ENCODE assay signal across 17 cellular contexts in the genomic region with DNA sequence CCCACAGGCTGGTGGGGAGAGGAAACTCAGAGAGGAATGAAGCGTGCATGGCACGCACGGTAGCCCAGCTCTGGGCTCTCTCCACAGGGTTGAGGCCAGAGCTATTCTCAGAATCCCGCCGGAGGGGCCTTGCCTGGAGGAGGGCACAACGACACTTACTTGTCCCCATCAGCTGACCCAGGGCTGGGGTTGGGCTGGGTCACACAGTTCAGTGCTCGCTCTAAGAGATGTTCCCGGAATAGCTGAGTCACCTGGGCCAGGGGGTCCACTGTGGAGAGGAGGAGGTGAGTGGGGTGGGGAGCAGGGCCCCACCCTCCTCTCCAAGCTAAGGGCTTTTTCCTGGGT. TPM values are rescaled to one million over a fixed set of nuclear protein-coding genes. Genes with fewer than 3 reads are reported as not detected.
DNase-seq lines count a peak whose midpoint lies in the region; TF ChIP-seq lines count a peak whose summit lies in the region.
"Had no signal": no experiment of that assay in that cellular context is flagged by ENCODE, and none has a peak within 500 bp of the region (broad histone marks: within the 10 kb centered on the region; RNA-seq: fewer than 3 reads in every experiment).

No MANE protein-coding gene starts in this region.

- H3K9me3 ChIP-seq in BLaER1 treated with 17β-estradiol and CSF1 and Interleukin-3, amounts not matched to agents 10 nM and 100 nM (replicated peaks in 1 of 11), result no peaks in the 10 kb centered on the region
- H3K9me3 ChIP-seq in esophagus muscularis mucosa, result no peaks in the 10 kb centered on the region
- no peaks in the 10 kb centered on the region for H3K9me3 ChIP-seq in prostate gland
- H3K9me3 ChIP-seq in CD8-positive, alpha-beta memory T cell (ENCODE audit: low read length), result no peaks in the 10 kb centered on the region
- H3K9me3 ChIP-seq: testis had no signal

- TF ChIP-seq POLR2A in esophagus muscularis mucosa (IDR thresholded peaks at IDR 0.05; ENCODE audit: low read depth) (no peak), prostate gland (IDR thresholded peaks at IDR 0.05) (no peak)

- peaks cover 10 to 26% (median 12%) of the 10 kb centered on the region in 3 donors for H3K4me1 Mint-ChIP-seq in CD8-positive, alpha-beta memory T cell

- WGBS in esophagus muscularis mucosa, result no CpG with 5 or more reads among the region's 8 CpGs
- WGBS in prostate gland, result 68% methylated on average over 8 of the region's 8 CpGs

- H3K4me2 ChIP-seq in BLaER1 treated with 17β-estradiol and CSF1 and Interleukin-3, amounts not matched to agents 10 nM and 100 nM, result peak overlapping the region in 7 of 11 experiments; percentile 1 to 53 (median 27); a peak in 11 of 22 replicates

- no peak overlapping the region for H3K27ac Mint-ChIP-seq in CD8-positive, alpha-beta memory T cell
- H3K27ac Mint-ChIP-seq: nephron had no signal

- DNase-seq in RPMI7951 (ENCODE audit: low read depth) (peak; percentile 60), esophagus muscularis mucosa (ENCODE audit: extremely low spot score) (no peak), prostate gland (ENCODE audit: low spot score) (no peak), NCI-H1930 (lab: John Stamatoyannopoulos, UW) (no peak), DMS153 treated with DMSO at 0.1 percent for 48 hours (lab: John Stamatoyannopoulos, UW; ENCODE audit: unreplicated experiment) (no peak), NCI-H2029 treated with DMSO at 0.1 percent for 48 hours (lab: John Stamatoyannopoulos, UW) (no peak)
- no peak for DNase-seq in CD8-positive, alpha-beta memory T cell
- DNase-seq: activated CD4-positive, alpha-beta T cell treated with anti-CD3 and anti-CD28 coated beads, Interleukin-2, amount 50 U/mL, for 48 hours; DMS79; immature natural killer cell; mesenchymal stem cell; NCI-H526 treated with DMSO at 0.1 percent for 48 hours; stimulated activated CD4-positive, alpha-beta T cell treated with anti-CD3 and anti-CD28 coated beads, Interleukin-2, amount 100 ng/mL, for 24 hours; testis had no signal

- no peaks in the 10 kb centered on the region for H3K27me3 ChIP-seq in BLaER1 treated with 17β-estradiol and CSF1 and Interleukin-3, amounts not matched to agents 10 nM and 100 nM
- no peaks in the 10 kb centered on the region for H3K27me3 ChIP-seq in esophagus muscularis mucosa
- H3K27me3 ChIP-seq in prostate gland (replicated peaks; ENCODE audit: insufficient read depth), result no peaks in the 10 kb centered on the region
- H3K27me3 ChIP-seq in CD8-positive, alpha-beta memory T cell (ENCODE audit: insufficient read depth, low read length, poor library complexity, severe bottlenecking), result no peaks in the 10 kb centered on the region
- H3K27me3 ChIP-seq: testis had no signal

- TF ChIP-seq CTCF in esophagus muscularis mucosa (IDR thresholded peaks at IDR 0.05), result no peak
- TF ChIP-seq CTCF in prostate gland (IDR thresholded peaks at IDR 0.05), result no peak

- H3K4me1 ChIP-seq in BLaER1 treated with 17β-estradiol and CSF1 and Interleukin-3, amounts not matched to agents 10 nM and 100 nM, result peaks cover 39 to 73% (median 64%) of the 10 kb centered on the region in 10 experiments
- peaks cover 53 to 97% (median 77%) of the 10 kb centered on the region in 4 donors for H3K4me1 ChIP-seq in esophagus muscularis mucosa
- peaks cover 44% of the 10 kb centered on the region for H3K4me1 ChIP-seq in prostate gland (replicated peaks)
- peaks cover 20% of the 10 kb centered on the region for H3K4me1 ChIP-seq in CD8-positive, alpha-beta memory T cell (ENCODE audit: insufficient read depth, low read length)

- peaks cover 91 to 98% (median 96%) of the 10 kb centered on the region in 11 experiments for H3K36me3 ChIP-seq in BLaER1 treated with 17β-estradiol and CSF1 and Interleukin-3, amounts not matched to agents 10 nM and 100 nM
- peaks cover 27 to 81% (median 70%) of the 10 kb centered on the region in 4 donors for H3K36me3 ChIP-seq in esophagus muscularis mucosa
- H3K36me3 ChIP-seq in prostate gland, result peaks cover 3 to 19% of the 10 kb centered on the region in 2 donors
- H3K36me3 ChIP-seq in CD8-positive, alpha-beta memory T cell (ENCODE audit: insufficient read depth, low read length), result peaks cover 20% of the 10 kb centered on the region

- intact Hi-C loops in esophagus muscularis mucosa (cut with DNase I), result no loop called here
- intact Hi-C loops in prostate gland (cut with DNase I), result loop anchor here (5.0 to 10.0 kb wide), 2 partner anchors 102 to 220 kb away; partner anchors contain the start of genes ATPAF2 and GID4

- H3K27me3 Mint-ChIP-seq in CD8-positive, alpha-beta memory T cell, result no peaks in the 10 kb centered on the region

- peaks cover 5 to 71% (median 7%) of the 10 kb centered on the region in 3 donors for H3K36me3 Mint-ChIP-seq in CD8-positive, alpha-beta memory T cell

- TF ChIP-seq EP300 in esophagus muscularis mucosa (IDR thresholded peaks at IDR 0.05), result no peak

- H3K27ac ChIP-seq in BLaER1 treated with 17β-estradiol and CSF1 and Interleukin-3, amounts not matched to agents 10 nM and 100 nM, result peak overlapping the region in 6 of 11 experiments; percentile 13 to 45 (median 28); a peak in 8 of 22 replicates
- H3K27ac ChIP-seq in esophagus muscularis mucosa (replicated peaks in 1 of 4) (peak overlapping the region in 3 of 4 donors; percentile 45 to 49 (median 47)), prostate gland (peak overlapping the region; percentile 80 to 94)
- no peak overlapping the region for H3K27ac ChIP-seq in CD8-positive, alpha-beta memory T cell (ENCODE audit: low read depth, low read length)
- H3K27ac ChIP-seq: testis had no signal

- CTCF ChIA-PET in CD8-positive, alpha-beta memory T cell (lab: Charles Lee), result interaction anchor here (1.5 to 6.2 kb wide), 2 partner anchors 44 to 104 kb away, joined by 3 to 116 read pairs; no protein-coding TSS in a partner anchor

- H3K4me3 Mint-ChIP-seq in CD8-positive, alpha-beta memory T cell, result no peak overlapping the region
- H3K4me3 Mint-ChIP-seq: activated T-helper 1 cell treated with anti-CD3 and anti-CD28 coated beads, Interleukin-12 subunit alpha, Interleukin-12 subunit beta, Interleukin-2, Interleukin-4 antibody, amounts not matched to agents 30 ng/mL and 10 ng/mL and 1 ng/mL, durations not matched to agents 14 hours and 24 hours and 36 hours; immature natural killer cell; nephron had no signal

- no peak overlapping the region for H3K4me3 ChIP-seq in BLaER1 treated with 17β-estradiol and CSF1 and Interleukin-3, amounts not matched to agents 10 nM and 100 nM
- no peak overlapping the region for H3K4me3 ChIP-seq in esophagus muscularis mucosa
- no peak overlapping the region for H3K4me3 ChIP-seq in prostate gland
- H3K4me3 ChIP-seq in CD8-positive, alpha-beta memory T cell (ENCODE audit: low read length), result no peak overlapping the region
- H3K4me3 ChIP-seq: testis had no signal

- peaks cover 92 to 100% (median 96%) of the 10 kb centered on the region in 11 experiments for H4K20me1 ChIP-seq in BLaER1 treated with 17β-estradiol and CSF1 and Interleukin-3, amounts not matched to agents 10 nM and 100 nM

- peak overlapping the region in 7 of 11 experiments; percentile 8 to 61 (median 39); a peak in 8 of 22 replicates for H3K9ac ChIP-seq in BLaER1 treated with 17β-estradiol and CSF1 and Interleukin-3, amounts not matched to agents 10 nM and 100 nM

- H3K9me3 Mint-ChIP-seq in CD8-positive, alpha-beta memory T cell, result no peaks in the 10 kb centered on the region
- H3K9me3 Mint-ChIP-seq: activated T-helper 1 cell treated with anti-CD3 and anti-CD28 coated beads, Interleukin-12 subunit alpha, Interleukin-12 subunit beta, Interleukin-2, Interleukin-4 antibody, amounts not matched to agents 30 ng/mL and 10 ng/mL and 1 ng/mL, durations not matched to agents 14 hours and 24 hours and 36 hours; immature natural killer cell; nephron had no signal

- POLR2A ChIA-PET in CD8-positive, alpha-beta memory T cell (lab: Charles Lee), result interaction anchor here (1.0 kb wide), 1 partner anchor 21 kb away, joined by 3 read pairs; the partner anchor contains the start of gene SREBF1

RNA-seq across cellular contexts. Expression of gene SREBF1, which starts 21.8 kb away (rescaled TPM):
- 24.3 and 25.7 TPM in 2 replicates for total RNA-seq in RPMI7951 (2014; rRNA removed; shearing (Covaris generic))
- total RNA-seq in esophagus muscularis mucosa, result 10 to 100 TPM; 28.1 to 62.6 (median 39.7) TPM
- 100 to 1,000 TPM; 134 to 299 TPM for total RNA-seq in prostate gland
- 10 to 100 TPM; 27.2 to 29.6 TPM for total RNA-seq in CD8-positive, alpha-beta memory T cell
- polyA plus RNA-seq in CD8-positive, alpha-beta memory T cell, result 16.4 TPM
